Comparison of ENCODE assay signal across 21 cellular contexts in the genomic region with DNA sequence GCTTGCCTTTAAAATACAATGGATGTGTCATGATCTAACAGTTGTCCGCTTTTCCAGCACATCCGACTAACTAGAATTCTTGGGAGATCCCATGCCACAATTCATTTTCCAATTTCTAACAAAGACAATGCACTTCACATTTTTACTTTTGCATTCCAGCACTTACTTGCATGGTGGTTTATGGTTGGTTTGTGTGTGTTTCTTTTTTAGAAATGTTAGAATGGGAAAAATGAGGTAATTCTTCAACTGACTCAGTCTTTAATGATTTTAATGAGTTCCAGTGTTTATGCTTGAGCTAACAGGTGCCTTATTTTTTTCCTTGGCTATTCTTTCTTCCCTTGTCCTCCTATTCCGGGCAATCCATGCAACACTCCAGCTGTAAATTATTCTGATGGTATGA. TPM values are rescaled to one million over a fixed set of nuclear protein-coding genes. Genes with fewer than 3 reads are reported as not detected.
A peak's percentile ranks its signal among the peaks of the same experiment; 100 is the strongest.
DNase-seq lines count a peak whose midpoint lies in the region; ATAC-seq and TF ChIP-seq lines count a peak whose summit lies in the region.
"Had no signal": no experiment of that assay in that cellular context is flagged by ENCODE, and none has a peak within 500 bp of the region (broad histone marks: within the 10 kb centered on the region; RNA-seq: fewer than 3 reads in every experiment).

No MANE protein-coding gene starts in this region.

- no peaks in the 10 kb centered on the region for H3K27me3 ChIP-seq in tibial nerve
- H3K27me3 ChIP-seq: neutrophil, stomach had no signal

- H3K4me1 ChIP-seq in tibial nerve = peaks cover 0 to 8% (median 0%) of the 10 kb centered on the region in 4 donors
- H3K4me1 ChIP-seq: prostate gland had no signal

- no peak for TF ChIP-seq POLR2A in tibial nerve (IDR thresholded peaks at IDR 0.05)

- H3K9me3 ChIP-seq in tibial nerve = no peaks in the 10 kb centered on the region
- H3K9me3 ChIP-seq: neutrophil, prostate gland, stomach had no signal

- WGBS in tibial nerve, 2 donors = 83 to 84% methylated on average over 3 of the region's 3 CpGs

- no peaks in the 10 kb centered on the region for H3K36me3 ChIP-seq in tibial nerve
- H3K36me3 ChIP-seq: neutrophil, prostate gland, stomach had no signal

- H3K27ac ChIP-seq in tibial nerve = no peak overlapping the region
- H3K27ac ChIP-seq: neutrophil, prostate gland, stomach, VCaP had no signal

- no peak for TF ChIP-seq CTCF in epithelial cell of proximal tubule (conservative IDR thresholded peaks at IDR 0.05; ENCODE audit: low read depth, low read length)
- no peak for TF ChIP-seq CTCF in tibial nerve (IDR thresholded peaks at IDR 0.05)

- ATAC-seq in GM21526 (IDR thresholded peaks at IDR 0.05; ENCODE audit: low FRiP score, unreplicated experiment) (no peak), GM19467 (IDR thresholded peaks at IDR 0.05; ENCODE audit: unreplicated experiment) (no peak)
- ATAC-seq: activated T-cell treated with anti-CD3 and anti-CD28 coated beads, Interleukin-2, amount 50 U/mL, for 4 hours; left cardiac atrium had no signal

- DNase-seq in EH (ENCODE audit: low read depth) = peak; percentile 84
- DNase-seq in LHCN-M2 (ENCODE audit: low read depth) = peak; percentile 81
- DNase-seq in epithelial cell of proximal tubule (ENCODE audit: low read depth) = peak; percentile 80
- peak; percentile 97 for DNase-seq in renal cortical epithelial cell (ENCODE audit: low read depth)
- no peak for DNase-seq in tibial nerve (ENCODE audit: low spot score in 2 of 2)
- DNase-seq in activated T-cell treated with anti-CD3 and anti-CD28 coated beads for 4 hours = no peak
- DNase-seq: activated CD4-positive, alpha-beta T cell treated with anti-CD3 and anti-CD28 coated beads for 48 hours; activated T-cell treated with anti-CD3 and anti-CD28 coated beads, Interleukin-2, amount 50 U/mL, for 4 hours; DND-41; Karpas-422; left cardiac atrium; mammary epithelial cell; NCI-H187 treated with DMSO at 0.1 percent for 48 hours; stimulated activated CD8-positive, alpha-beta memory T cell treated with anti-CD3 and anti-CD28 coated beads, Interleukin-4, amount 100 ng/mL, for 48 hours; stomach; T-helper 2 cell had no signal

- TF ChIP-seq EP300 in tibial nerve (IDR thresholded peaks at IDR 0.05) = no peak

- H3K4me3 ChIP-seq in epithelial cell of proximal tubule (ENCODE audit: low read depth, low read length) (no peak overlapping the region), tibial nerve (no peak overlapping the region)
- H3K4me3 ChIP-seq: prostate gland, stomach had no signal

RNA-seq across cellular contexts. Expression of gene SLC8A1, which starts 46.5 kb away (rescaled TPM):
- total RNA-seq in LHCN-M2 (2014; rRNA removed) = 21.7 and 22.5 TPM in 2 replicates
- polyA plus RNA-seq in LHCN-M2 (2012) = 7.9 TPM
- 4.8 and 10.6 TPM in 2 replicates for total RNA-seq in epithelial cell of proximal tubule
- total RNA-seq in renal cortical epithelial cell = 11.7 and 12.9 TPM in 2 replicates
- total RNA-seq in tibial nerve = 10 to 100 TPM in 1 of 4 donors, 1 to 10 TPM in 3; 8.1 to 22.9 (median 9.3) TPM

Comparison
In these comparisons a context has a peak if more than half of its experiments do, and no peak if none do; other contexts are left out.
1. DNase-seq: peak in EH (single experiment), LHCN-M2 (single experiment), epithelial cell of proximal tubule (single experiment) and renal cortical epithelial cell (single experiment); none in tibial nerve (0 of 2) and activated T-cell treated with anti-CD3 and anti-CD28 coated beads for 4 hours (single experiment).